Comparison of ENCODE assay signal across 8 cellular contexts in the genomic region with DNA sequence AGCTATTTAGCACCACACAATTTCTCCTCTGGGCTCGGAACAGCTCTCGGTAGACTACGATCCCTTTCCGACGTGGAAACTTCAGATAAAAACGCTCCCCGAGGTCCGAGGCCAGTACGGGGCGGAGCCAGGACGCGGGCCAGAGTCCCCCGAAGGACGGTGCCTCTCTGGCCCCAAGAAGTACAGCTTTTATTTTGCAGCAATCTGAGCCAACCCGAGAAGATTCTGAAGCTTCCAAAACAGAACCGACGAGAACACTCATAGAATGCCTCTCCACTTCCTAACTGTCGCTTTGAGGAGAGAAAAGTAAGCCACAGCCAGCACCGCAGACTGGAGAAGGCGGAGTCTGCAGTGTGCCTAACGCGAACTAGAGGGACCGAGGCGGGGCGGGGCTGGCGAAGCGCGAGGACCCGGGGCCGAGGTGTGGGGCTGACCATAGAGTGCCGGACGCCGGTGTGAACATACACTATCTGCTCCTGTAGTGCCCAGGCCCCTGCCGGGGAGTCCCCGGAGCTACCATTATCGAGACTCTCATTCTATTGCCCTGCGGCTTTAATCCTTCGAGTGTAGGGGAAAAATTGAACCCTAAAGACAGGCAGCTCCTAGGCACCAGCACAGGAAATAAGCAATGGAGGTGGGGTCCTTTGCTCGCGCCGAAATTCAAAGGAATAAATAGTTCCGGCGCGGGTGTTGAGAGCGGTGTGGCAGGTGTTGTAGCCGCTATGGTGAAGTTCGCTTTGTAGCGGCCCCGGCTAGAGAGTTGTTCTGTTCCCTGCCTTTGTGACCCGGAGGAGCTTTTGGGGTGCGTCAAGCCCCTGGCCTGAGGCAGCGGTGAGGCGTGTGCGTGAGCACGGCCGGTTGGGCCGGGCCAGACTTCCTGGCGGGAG. TPM values are rescaled to one million over a fixed set of nuclear protein-coding genes. Genes with fewer than 3 reads are reported as not detected.
DNase-seq lines count a peak whose midpoint lies in the region; ATAC-seq and TF ChIP-seq lines count a peak whose summit lies in the region.

Gene SMC2 (plus strand): TSS at position 663 of the 887 bp plus-strand sequence. CDS start 1,076 bp downstream, outside the sequence.

- no peaks in the 10 kb centered on the region for H3K36me3 Mint-ChIP-seq in IgD-negative memory B cell

- no peaks in the 10 kb centered on the region for H3K27me3 Mint-ChIP-seq in IgD-negative memory B cell

- DNase-seq in DMS 273 treated with DMSO at 0.1 percent for 48 hours (lab: John Stamatoyannopoulos, UW) (peak; percentile 73), OCI-M2 (lab: John Stamatoyannopoulos, UW; ENCODE audit: unreplicated experiment) (peak; percentile 71), activated T-cell treated with anti-CD3 and anti-CD28 coated beads for 48 hours (ENCODE audit: low read depth) (peak; percentile 88), epithelial cell of proximal tubule (ENCODE audit: low read depth) (peak; percentile 53), mucosa of gallbladder (ENCODE audit: low spot score) (peak; percentile 93)
- peak; percentile 83 to 86 for DNase-seq in stimulated activated CD8-positive, alpha-beta memory T cell treated with anti-CD3 and anti-CD28 coated beads, Interleukin-4, amount 100 ng/mL, for 4 hours (ENCODE audit: low read depth in 2 of 2, low spot score in 1 of 2)

- no peaks in the 10 kb centered on the region for H3K9me3 Mint-ChIP-seq in IgD-negative memory B cell

- peak within 1 kb of the TSS; percentile 78 for H3K4me3 ChIP-seq in epithelial cell of proximal tubule (ENCODE audit: low read depth, low read length)

- H3K27ac Mint-ChIP-seq in IgD-negative memory B cell = peak within 1 kb of the TSS; percentile 97 to 100 (median 99)

- H3K4me1 Mint-ChIP-seq in IgD-negative memory B cell = peaks cover 29 to 35% (median 32%) of the 10 kb centered on the region in 3 donors

- ATAC-seq in GM21529 (IDR thresholded peaks at IDR 0.05; ENCODE audit: unreplicated experiment) = peak; percentile 83

- peak within 1 kb of the TSS; percentile 98 to 100 (median 100) for H3K4me3 Mint-ChIP-seq in IgD-negative memory B cell

- no peak for TF ChIP-seq CTCF in epithelial cell of proximal tubule (conservative IDR thresholded peaks at IDR 0.05; ENCODE audit: low read depth, low read length)

RNA-seq across cellular contexts. Expression of gene SMC2, which starts in this region (rescaled TPM):
- 11.3 TPM for polyA plus RNA-seq in IgD-negative memory B cell
- total RNA-seq in epithelial cell of proximal tubule (23.1 and 29.9 TPM in 2 replicates), mucosa of gallbladder (7.1 TPM)

Comparison
In these comparisons a context has a peak if more than half of its experiments do, and no peak if none do; other contexts are left out.
1. Peak in every context shown above with its lines: DNase-seq, ATAC-seq and H3K4me3 ChIP-seq.